In genomic region chr12:45379261-45379660, GRCh38 we compare ENCODE assay signal across 1 cellular context.
TF ChIP-seq lines count a peak whose summit lies in the region.

No MANE protein-coding gene starts in this region.

TF ChIP-seq in IMR-90, 13 proteins besides CTCF, POLR2A, EP300 and RAD21 (continued from another document):
- no peak for TF ChIP-seq MXI1 (IDR thresholded peaks at IDR 0.05; ENCODE audit: borderline replicate concordance, low read depth, low read length)
- TF ChIP-seq RFX5 (IDR thresholded peaks at IDR 0.05; ENCODE audit: low read depth, low read length): no peak
- TF ChIP-seq, protein P1, sequence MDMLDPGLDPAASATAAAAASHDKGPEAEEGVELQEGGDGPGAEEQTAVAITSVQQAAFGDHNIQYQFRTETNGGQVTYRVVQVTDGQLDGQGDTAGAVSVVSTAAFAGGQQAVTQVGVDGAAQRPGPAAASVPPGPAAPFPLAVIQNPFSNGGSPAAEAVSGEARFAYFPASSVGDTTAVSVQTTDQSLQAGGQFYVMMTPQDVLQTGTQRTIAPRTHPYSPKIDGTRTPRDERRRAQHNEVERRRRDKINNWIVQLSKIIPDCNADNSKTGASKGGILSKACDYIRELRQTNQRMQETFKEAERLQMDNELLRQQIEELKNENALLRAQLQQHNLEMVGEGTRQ (IDR thresholded peaks at IDR 0.05; ENCODE audit: low read depth, low read length): no peak
- TF ChIP-seq MAFK (IDR thresholded peaks at IDR 0.05; ENCODE audit: low read depth, low read length): no peak
